28 cellular contexts compared by ENCODE assay signal in genomic region chr12:3091030-3091304, GRCh38.
"Had no signal": no experiment of that assay in that cellular context is flagged by ENCODE, and none has a peak within 500 bp of the region (broad histone marks: within the 10 kb centered on the region; RNA-seq: fewer than 3 reads in every experiment).

No MANE protein-coding gene starts in this region.

- H3K27ac ChIP-seq: brain microvascular endothelial cell, epithelial cell of prostate, esophagus squamous epithelium, prostate gland, stomach, thyroid gland had no signal

- H3K4me3 Mint-ChIP-seq: activated CD4-positive, alpha-beta memory T cell treated with anti-CD3 and anti-CD28 coated beads, Interleukin-2, amount 10 ng/mL, durations not matched to agents 7 days and 5 days; activated CD4-positive, alpha-beta T cell treated with anti-CD3 and anti-CD28 coated beads, Interleukin-2, amount 10 ng/mL, durations not matched to agents 7 days and 5 days; activated naive CD4-positive, alpha-beta T cell treated with anti-CD3 and anti-CD28 coated beads, Interleukin-2, amount 10 ng/mL, durations not matched to agents 7 days and 5 days; activated naive CD8-positive, alpha-beta T cell treated with anti-CD3 and anti-CD28 coated beads, Interleukin-2, amount 10 ng/mL, durations not matched to agents 7 days and 5 days; activated T-cell treated with anti-CD3 and anti-CD28 coated beads, Interleukin-2, amount 50 U/mL, for 24 hours; mesothelial cell of epicardium; naive thymus-derived CD4-positive, alpha-beta T cell; stimulated activated naive B cell treated with anti-CD40 and anti-IgM and Interleukin-4, amounts not matched to agents 10 μg/mL and 1 μg/mL and 100 μg/mL, for 72 hours; T-helper 1 cell treated with Interleukin-12 subunit alpha and Interleukin-12 subunit beta and Interleukin-4 antibody, amounts not matched to agents 30 μg/mL and 1 μg/mL, for 36 hours had no signal

- H3K27me3 ChIP-seq: ascending aorta, brain microvascular endothelial cell, esophagus squamous epithelium, stomach, thyroid gland had no signal

- H3K36me3 Mint-ChIP-seq: activated naive CD4-positive, alpha-beta T cell treated with anti-CD3 and anti-CD28 coated beads, Interleukin-2, amount 10 ng/mL, durations not matched to agents 7 days and 5 days; activated naive CD8-positive, alpha-beta T cell treated with anti-CD3 and anti-CD28 coated beads, Interleukin-2, amount 10 ng/mL, durations not matched to agents 7 days and 5 days; stimulated activated naive B cell treated with anti-CD40 and anti-IgM and Interleukin-4, amounts not matched to agents 10 μg/mL and 1 μg/mL and 100 μg/mL, for 72 hours had no signal

- ATAC-seq: naive thymus-derived CD4-positive, alpha-beta T cell; stimulated activated naive B cell treated with anti-CD40 and anti-IgM and Interleukin-4, amounts not matched to agents 10 μg/mL and 1 μg/mL and 100 μg/mL, for 72 hours had no signal

- H3K9me3 Mint-ChIP-seq: activated CD4-positive, alpha-beta memory T cell treated with anti-CD3 and anti-CD28 coated beads, Interleukin-2, amount 10 ng/mL, durations not matched to agents 7 days and 5 days; activated CD4-positive, alpha-beta T cell treated with anti-CD3 and anti-CD28 coated beads, Interleukin-2, amount 10 ng/mL, durations not matched to agents 7 days and 5 days; activated naive CD4-positive, alpha-beta T cell treated with anti-CD3 and anti-CD28 coated beads, Interleukin-2, amount 10 ng/mL, durations not matched to agents 7 days and 5 days; activated naive CD8-positive, alpha-beta T cell treated with anti-CD3 and anti-CD28 coated beads, Interleukin-2, amount 10 ng/mL, durations not matched to agents 7 days and 5 days; activated T-cell treated with anti-CD3 and anti-CD28 coated beads, Interleukin-2, amount 50 U/mL, for 24 hours; mesothelial cell of epicardium; stimulated activated naive B cell treated with anti-CD40 and anti-IgM and Interleukin-4, amounts not matched to agents 10 μg/mL and 1 μg/mL and 100 μg/mL, for 72 hours; T-helper 1 cell treated with Interleukin-12 subunit alpha and Interleukin-12 subunit beta and Interleukin-4 antibody, amounts not matched to agents 30 μg/mL and 1 μg/mL, for 36 hours had no signal

- H3K4me1 ChIP-seq: prostate gland had no signal

- H3K4me3 ChIP-seq: ascending aorta, esophagus squamous epithelium, prostate gland, smooth muscle cell, stomach, thyroid gland had no signal

- H3K4me2 ChIP-seq: smooth muscle cell had no signal

- H3K36me3 ChIP-seq: ascending aorta, brain microvascular endothelial cell, prostate gland, thyroid gland had no signal

- DNase-seq: activated CD4-positive, alpha-beta memory T cell treated with anti-CD3 and anti-CD28 coated beads, Interleukin-2, amount 10 ng/mL, durations not matched to agents 7 days and 5 days; activated CD4-positive, alpha-beta T cell treated with anti-CD3 and anti-CD28 coated beads for 1 hour; activated CD4-positive, alpha-beta T cell treated with anti-CD3 and anti-CD28 coated beads, Interleukin-2, amount 10 ng/mL, durations not matched to agents 7 days and 5 days; activated CD8-positive, alpha-beta memory T cell treated with anti-CD3 and anti-CD28 coated beads, Interleukin-2, amount 50 U/mL, for 48 hours; activated gamma-delta T cell; activated naive CD4-positive, alpha-beta T cell treated with anti-CD3 and anti-CD28 coated beads, Interleukin-2, amount 10 ng/mL, durations not matched to agents 7 days and 5 days; activated naive CD8-positive, alpha-beta T cell treated with anti-CD3 and anti-CD28 coated beads, Interleukin-2, amount 10 ng/mL, durations not matched to agents 7 days and 5 days; activated T-cell treated with anti-CD3 and anti-CD28 coated beads, Interleukin-2, amount 50 U/mL, for 24 hours; brain microvascular endothelial cell; esophagus squamous epithelium; foreskin melanocyte; left ventricle myocardium superior; naive thymus-derived CD4-positive, alpha-beta T cell; retina; stimulated activated CD4-positive, alpha-beta T cell treated with anti-CD3 and anti-CD28 coated beads, Interleukin-1b, Interleukin-23, amount 100 ng/mL, for 48 hours; stimulated activated CD4-positive, alpha-beta T cell treated with anti-CD3 and anti-CD28 coated beads, Interleukin-4, amount 100 ng/mL, for 4 hours; stimulated activated naive B cell treated with anti-CD40 and anti-IgM and Interleukin-4, amounts not matched to agents 10 μg/mL and 1 μg/mL and 100 μg/mL, for 72 hours; stomach; SW 1271; T-helper 9 cell; thyroid gland had no signal

- H3K4me1 Mint-ChIP-seq: activated CD4-positive, alpha-beta memory T cell treated with anti-CD3 and anti-CD28 coated beads, Interleukin-2, amount 10 ng/mL, durations not matched to agents 7 days and 5 days; activated CD4-positive, alpha-beta T cell treated with anti-CD3 and anti-CD28 coated beads, Interleukin-2, amount 10 ng/mL, durations not matched to agents 7 days and 5 days; activated naive CD4-positive, alpha-beta T cell treated with anti-CD3 and anti-CD28 coated beads, Interleukin-2, amount 10 ng/mL, durations not matched to agents 7 days and 5 days; activated naive CD8-positive, alpha-beta T cell treated with anti-CD3 and anti-CD28 coated beads, Interleukin-2, amount 10 ng/mL, durations not matched to agents 7 days and 5 days had no signal

- H3K27me3 Mint-ChIP-seq: activated CD4-positive, alpha-beta memory T cell treated with anti-CD3 and anti-CD28 coated beads, Interleukin-2, amount 10 ng/mL, durations not matched to agents 7 days and 5 days; activated CD4-positive, alpha-beta T cell treated with anti-CD3 and anti-CD28 coated beads, Interleukin-2, amount 10 ng/mL, durations not matched to agents 7 days and 5 days; activated naive CD8-positive, alpha-beta T cell treated with anti-CD3 and anti-CD28 coated beads, Interleukin-2, amount 10 ng/mL, durations not matched to agents 7 days and 5 days; activated T-cell treated with anti-CD3 and anti-CD28 coated beads, Interleukin-2, amount 50 U/mL, for 24 hours had no signal

- H3K9me3 ChIP-seq: ascending aorta, esophagus squamous epithelium, prostate gland, stomach, thyroid gland had no signal

- H3K27ac Mint-ChIP-seq: activated CD4-positive, alpha-beta memory T cell treated with anti-CD3 and anti-CD28 coated beads, Interleukin-2, amount 10 ng/mL, durations not matched to agents 7 days and 5 days; activated CD4-positive, alpha-beta T cell treated with anti-CD3 and anti-CD28 coated beads, Interleukin-2, amount 10 ng/mL, durations not matched to agents 7 days and 5 days; activated naive CD4-positive, alpha-beta T cell treated with anti-CD3 and anti-CD28 coated beads, Interleukin-2, amount 10 ng/mL, durations not matched to agents 7 days and 5 days; activated naive CD8-positive, alpha-beta T cell treated with anti-CD3 and anti-CD28 coated beads, Interleukin-2, amount 10 ng/mL, durations not matched to agents 7 days and 5 days; activated T-cell treated with anti-CD3 and anti-CD28 coated beads, Interleukin-2, amount 50 U/mL, for 24 hours; mesothelial cell of epicardium; naive thymus-derived CD4-positive, alpha-beta T cell; stimulated activated naive B cell treated with anti-CD40 and anti-IgM and Interleukin-4, amounts not matched to agents 10 μg/mL and 1 μg/mL and 100 μg/mL, for 72 hours; T-helper 1 cell treated with Interleukin-12 subunit alpha and Interleukin-12 subunit beta and Interleukin-4 antibody, amounts not matched to agents 30 μg/mL and 1 μg/mL, for 36 hours had no signal

- FAIRE-seq: islet of Langerhans had no signal
